In the genomic region with DNA sequence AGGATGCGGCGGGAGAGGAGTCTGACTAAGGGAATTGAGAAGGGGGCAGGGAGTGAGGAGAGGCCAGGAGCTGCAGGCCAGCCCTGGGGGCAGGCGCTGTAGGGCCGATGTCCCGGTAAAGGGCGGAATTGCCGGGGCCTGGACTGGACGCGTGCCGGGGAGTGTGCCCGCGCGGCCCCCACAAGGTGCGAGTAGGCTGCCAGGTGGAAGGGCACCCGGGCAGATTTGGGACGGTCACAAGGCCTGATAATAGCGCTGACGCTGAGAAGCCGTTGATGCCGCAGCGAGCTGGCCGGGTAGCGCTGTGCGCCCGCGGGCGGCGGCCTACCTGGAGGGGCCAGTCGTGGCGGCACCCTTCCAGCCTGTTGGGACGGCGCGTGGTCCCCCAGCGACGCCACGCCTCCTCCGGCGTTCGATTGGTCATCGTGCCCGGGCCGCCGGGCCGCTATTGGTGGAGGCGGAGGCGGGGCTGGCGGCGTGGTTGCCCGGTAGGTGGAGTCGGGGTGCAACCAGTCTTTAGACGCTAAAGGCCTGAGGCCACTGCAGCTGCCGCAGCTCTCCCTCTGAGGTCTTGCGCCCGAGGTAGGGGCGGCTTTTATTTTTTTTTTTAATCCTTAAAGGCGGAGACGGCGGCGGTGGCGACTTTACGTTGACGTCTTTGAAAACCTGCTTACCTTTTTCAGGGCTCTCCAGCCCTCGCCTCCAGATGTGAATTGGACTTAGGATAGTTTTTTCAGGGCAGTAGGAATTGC, we compare ENCODE assay signal across 1 cellular context.
A peak's percentile ranks its signal among the peaks of the same experiment; 100 is the strongest.
TF ChIP-seq lines count a peak whose summit lies in the region.

No MANE protein-coding gene starts in this region.

TF ChIP-seq in HEK293, 187 proteins besides CTCF, POLR2A, EP300 and RAD21 (continued from another document):
- TF ChIP-seq, protein P1, sequence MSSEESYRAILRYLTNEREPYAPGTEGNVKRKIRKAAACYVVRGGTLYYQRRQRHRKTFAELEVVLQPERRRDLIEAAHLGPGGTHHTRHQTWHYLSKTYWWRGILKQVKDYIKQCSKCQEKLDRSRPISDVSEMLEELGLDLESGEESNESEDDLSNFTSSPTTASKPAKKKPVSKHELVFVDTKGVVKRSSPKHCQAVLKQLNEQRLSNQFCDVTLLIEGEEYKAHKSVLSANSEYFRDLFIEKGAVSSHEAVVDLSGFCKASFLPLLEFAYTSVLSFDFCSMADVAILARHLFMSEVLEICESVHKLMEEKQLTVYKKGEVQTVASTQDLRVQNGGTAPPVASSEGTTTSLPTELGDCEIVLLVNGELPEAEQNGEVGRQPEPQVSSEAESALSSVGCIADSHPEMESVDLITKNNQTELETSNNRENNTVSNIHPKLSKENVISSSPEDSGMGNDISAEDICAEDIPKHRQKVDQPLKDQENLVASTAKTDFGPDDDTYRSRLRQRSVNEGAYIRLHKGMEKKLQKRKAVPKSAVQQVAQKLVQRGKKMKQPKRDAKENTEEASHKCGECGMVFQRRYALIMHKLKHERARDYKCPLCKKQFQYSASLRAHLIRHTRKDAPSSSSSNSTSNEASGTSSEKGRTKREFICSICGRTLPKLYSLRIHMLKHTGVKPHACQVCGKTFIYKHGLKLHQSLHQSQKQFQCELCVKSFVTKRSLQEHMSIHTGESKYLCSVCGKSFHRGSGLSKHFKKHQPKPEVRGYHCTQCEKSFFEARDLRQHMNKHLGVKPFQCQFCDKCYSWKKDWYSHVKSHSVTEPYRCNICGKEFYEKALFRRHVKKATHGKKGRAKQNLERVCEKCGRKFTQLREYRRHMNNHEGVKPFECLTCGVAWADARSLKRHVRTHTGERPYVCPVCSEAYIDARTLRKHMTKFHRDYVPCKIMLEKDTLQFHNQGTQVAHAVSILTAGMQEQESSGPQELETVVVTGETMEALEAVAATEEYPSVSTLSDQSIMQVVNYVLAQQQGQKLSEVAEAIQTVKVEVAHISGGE (tag by site-specific recombination; conservative IDR thresholded peaks at IDR 0.05; ENCODE audit: low read depth): 0 out of 2 replicates have a peak, but pooled peaks have one; percentile 18
- no peak for TF ChIP-seq ZNF624 (tag by site-specific recombination; IDR thresholded peaks at IDR 0.05)
- peak; percentile 52 for TF ChIP-seq ZNF341 (tag by site-specific recombination; IDR thresholded peaks at IDR 0.05; ENCODE audit: low read depth)
- TF ChIP-seq, protein P2, sequence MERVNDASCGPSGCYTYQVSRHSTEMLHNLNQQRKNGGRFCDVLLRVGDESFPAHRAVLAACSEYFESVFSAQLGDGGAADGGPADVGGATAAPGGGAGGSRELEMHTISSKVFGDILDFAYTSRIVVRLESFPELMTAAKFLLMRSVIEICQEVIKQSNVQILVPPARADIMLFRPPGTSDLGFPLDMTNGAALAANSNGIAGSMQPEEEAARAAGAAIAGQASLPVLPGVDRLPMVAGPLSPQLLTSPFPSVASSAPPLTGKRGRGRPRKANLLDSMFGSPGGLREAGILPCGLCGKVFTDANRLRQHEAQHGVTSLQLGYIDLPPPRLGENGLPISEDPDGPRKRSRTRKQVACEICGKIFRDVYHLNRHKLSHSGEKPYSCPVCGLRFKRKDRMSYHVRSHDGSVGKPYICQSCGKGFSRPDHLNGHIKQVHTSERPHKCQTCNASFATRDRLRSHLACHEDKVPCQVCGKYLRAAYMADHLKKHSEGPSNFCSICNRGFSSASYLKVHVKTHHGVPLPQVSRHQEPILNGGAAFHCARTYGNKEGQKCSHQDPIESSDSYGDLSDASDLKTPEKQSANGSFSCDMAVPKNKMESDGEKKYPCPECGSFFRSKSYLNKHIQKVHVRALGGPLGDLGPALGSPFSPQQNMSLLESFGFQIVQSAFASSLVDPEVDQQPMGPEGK (tag by site-specific recombination; IDR thresholded peaks at IDR 0.05): peak; percentile 95
- TF ChIP-seq, protein P3, sequence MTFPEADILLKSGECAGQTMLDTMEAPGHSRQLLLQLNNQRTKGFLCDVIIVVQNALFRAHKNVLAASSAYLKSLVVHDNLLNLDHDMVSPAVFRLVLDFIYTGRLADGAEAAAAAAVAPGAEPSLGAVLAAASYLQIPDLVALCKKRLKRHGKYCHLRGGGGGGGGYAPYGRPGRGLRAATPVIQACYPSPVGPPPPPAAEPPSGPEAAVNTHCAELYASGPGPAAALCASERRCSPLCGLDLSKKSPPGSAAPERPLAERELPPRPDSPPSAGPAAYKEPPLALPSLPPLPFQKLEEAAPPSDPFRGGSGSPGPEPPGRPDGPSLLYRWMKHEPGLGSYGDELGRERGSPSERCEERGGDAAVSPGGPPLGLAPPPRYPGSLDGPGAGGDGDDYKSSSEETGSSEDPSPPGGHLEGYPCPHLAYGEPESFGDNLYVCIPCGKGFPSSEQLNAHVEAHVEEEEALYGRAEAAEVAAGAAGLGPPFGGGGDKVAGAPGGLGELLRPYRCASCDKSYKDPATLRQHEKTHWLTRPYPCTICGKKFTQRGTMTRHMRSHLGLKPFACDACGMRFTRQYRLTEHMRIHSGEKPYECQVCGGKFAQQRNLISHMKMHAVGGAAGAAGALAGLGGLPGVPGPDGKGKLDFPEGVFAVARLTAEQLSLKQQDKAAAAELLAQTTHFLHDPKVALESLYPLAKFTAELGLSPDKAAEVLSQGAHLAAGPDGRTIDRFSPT (tag by site-specific recombination; IDR thresholded peaks at IDR 0.05): peak; percentile 91
- TF ChIP-seq, protein P4, sequence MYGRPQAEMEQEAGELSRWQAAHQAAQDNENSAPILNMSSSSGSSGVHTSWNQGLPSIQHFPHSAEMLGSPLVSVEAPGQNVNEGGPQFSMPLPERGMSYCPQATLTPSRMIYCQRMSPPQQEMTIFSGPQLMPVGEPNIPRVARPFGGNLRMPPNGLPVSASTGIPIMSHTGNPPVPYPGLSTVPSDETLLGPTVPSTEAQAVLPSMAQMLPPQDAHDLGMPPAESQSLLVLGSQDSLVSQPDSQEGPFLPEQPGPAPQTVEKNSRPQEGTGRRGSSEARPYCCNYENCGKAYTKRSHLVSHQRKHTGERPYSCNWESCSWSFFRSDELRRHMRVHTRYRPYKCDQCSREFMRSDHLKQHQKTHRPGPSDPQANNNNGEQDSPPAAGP (tag by site-specific recombination; IDR thresholded peaks at IDR 0.05): 0 out of 2 replicates have a peak, but pooled peaks have one; percentile 6
- TF ChIP-seq, protein P5, sequence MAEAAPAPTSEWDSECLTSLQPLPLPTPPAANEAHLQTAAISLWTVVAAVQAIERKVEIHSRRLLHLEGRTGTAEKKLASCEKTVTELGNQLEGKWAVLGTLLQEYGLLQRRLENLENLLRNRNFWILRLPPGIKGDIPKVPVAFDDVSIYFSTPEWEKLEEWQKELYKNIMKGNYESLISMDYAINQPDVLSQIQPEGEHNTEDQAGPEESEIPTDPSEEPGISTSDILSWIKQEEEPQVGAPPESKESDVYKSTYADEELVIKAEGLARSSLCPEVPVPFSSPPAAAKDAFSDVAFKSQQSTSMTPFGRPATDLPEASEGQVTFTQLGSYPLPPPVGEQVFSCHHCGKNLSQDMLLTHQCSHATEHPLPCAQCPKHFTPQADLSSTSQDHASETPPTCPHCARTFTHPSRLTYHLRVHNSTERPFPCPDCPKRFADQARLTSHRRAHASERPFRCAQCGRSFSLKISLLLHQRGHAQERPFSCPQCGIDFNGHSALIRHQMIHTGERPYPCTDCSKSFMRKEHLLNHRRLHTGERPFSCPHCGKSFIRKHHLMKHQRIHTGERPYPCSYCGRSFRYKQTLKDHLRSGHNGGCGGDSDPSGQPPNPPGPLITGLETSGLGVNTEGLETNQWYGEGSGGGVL (tag by site-specific recombination; IDR thresholded peaks at IDR 0.05): peak; percentile 25; the same call in 1 of the 2 replicates
- TF ChIP-seq, protein P6, sequence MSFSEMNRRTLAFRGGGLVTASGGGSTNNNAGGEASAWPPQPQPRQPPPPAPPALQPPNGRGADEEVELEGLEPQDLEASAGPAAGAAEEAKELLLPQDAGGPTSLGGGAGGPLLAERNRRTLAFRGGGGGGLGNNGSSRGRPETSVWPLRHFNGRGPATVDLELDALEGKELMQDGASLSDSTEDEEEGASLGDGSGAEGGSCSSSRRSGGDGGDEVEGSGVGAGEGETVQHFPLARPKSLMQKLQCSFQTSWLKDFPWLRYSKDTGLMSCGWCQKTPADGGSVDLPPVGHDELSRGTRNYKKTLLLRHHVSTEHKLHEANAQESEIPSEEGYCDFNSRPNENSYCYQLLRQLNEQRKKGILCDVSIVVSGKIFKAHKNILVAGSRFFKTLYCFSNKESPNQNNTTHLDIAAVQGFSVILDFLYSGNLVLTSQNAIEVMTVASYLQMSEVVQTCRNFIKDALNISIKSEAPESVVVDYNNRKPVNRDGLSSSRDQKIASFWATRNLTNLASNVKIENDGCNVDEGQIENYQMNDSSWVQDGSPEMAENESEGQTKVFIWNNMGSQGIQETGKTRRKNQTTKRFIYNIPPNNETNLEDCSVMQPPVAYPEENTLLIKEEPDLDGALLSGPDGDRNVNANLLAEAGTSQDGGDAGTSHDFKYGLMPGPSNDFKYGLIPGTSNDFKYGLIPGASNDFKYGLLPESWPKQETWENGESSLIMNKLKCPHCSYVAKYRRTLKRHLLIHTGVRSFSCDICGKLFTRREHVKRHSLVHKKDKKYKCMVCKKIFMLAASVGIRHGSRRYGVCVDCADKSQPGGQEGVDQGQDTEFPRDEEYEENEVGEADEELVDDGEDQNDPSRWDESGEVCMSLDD (tag by site-specific recombination; IDR thresholded peaks at IDR 0.05): peak; percentile 85
- 0 out of 2 replicates have a peak, but pooled peaks have one; percentile 29 for TF ChIP-seq ZNF121 (tag by site-specific recombination; IDR thresholded peaks at IDR 0.05)
- no peak for TF ChIP-seq ZNF266 (tag by site-specific recombination; IDR thresholded peaks at IDR 0.05; ENCODE audit: low read depth)
- TF ChIP-seq ZNF837 (tag by site-specific recombination; IDR thresholded peaks at IDR 0.05): no peak
- TF ChIP-seq, protein P7, sequence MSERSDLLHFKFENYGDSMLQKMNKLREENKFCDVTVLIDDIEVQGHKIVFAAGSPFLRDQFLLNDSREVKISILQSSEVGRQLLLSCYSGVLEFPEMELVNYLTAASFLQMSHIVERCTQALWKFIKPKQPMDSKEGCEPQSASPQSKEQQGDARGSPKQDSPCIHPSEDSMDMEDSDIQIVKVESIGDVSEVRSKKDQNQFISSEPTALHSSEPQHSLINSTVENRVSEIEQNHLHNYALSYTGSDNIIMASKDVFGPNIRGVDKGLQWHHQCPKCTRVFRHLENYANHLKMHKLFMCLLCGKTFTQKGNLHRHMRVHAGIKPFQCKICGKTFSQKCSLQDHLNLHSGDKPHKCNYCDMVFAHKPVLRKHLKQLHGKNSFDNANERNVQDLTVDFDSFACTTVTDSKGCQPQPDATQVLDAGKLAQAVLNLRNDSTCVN (tag by site-specific recombination; optimal IDR thresholded peaks at IDR 0.05): peak; percentile 79
- TF ChIP-seq FEZF1 (tag by site-specific recombination; IDR thresholded peaks at IDR 0.05): no peak
- TF ChIP-seq ZNF404 (tag by site-specific recombination; IDR thresholded peaks at IDR 0.05): no peak
- TF ChIP-seq ZNF561 (tag by site-specific recombination; IDR thresholded peaks at IDR 0.05; ENCODE audit: borderline replicate concordance): peak; percentile 31; the same call in 1 of the 2 replicates
- TF ChIP-seq ZBTB20 (tag by site-specific recombination; IDR thresholded peaks at IDR 0.05): peak; percentile 53
- 0 out of 2 replicates have a peak, but pooled peaks have one; percentile 25 for TF ChIP-seq BCL11B (tag by site-specific recombination; IDR thresholded peaks at IDR 0.05; ENCODE audit: low read depth)
- peak; percentile 97 for TF ChIP-seq ZBTB8A (tag by site-specific recombination; IDR thresholded peaks at IDR 0.05)
- TF ChIP-seq ZEB2 (tag by site-specific recombination; IDR thresholded peaks at IDR 0.05): peak; percentile 59
- peak; percentile 88 for TF ChIP-seq SCRT2 (tag by site-specific recombination; IDR thresholded peaks at IDR 0.05)
- TF ChIP-seq ZNF423 (tag by site-specific recombination; IDR thresholded peaks at IDR 0.05): 0 out of 2 replicates have a peak, but pooled peaks have one; percentile 63
- TF ChIP-seq ZSCAN30 (tag by site-specific recombination; IDR thresholded peaks at IDR 0.05): no peak
- TF ChIP-seq REPIN1 (tag by site-specific recombination; IDR thresholded peaks at IDR 0.05; ENCODE audit: low read depth): no peak
- TF ChIP-seq ZNF335 (tag by site-specific recombination; conservative IDR thresholded peaks at IDR 0.05): peak; percentile 80
- peak; percentile 67 for TF ChIP-seq SP3 (tag by site-specific recombination; IDR thresholded peaks at IDR 0.05)
- 0 out of 2 replicates have a peak, but pooled peaks have one; percentile 21 for TF ChIP-seq BCL11A (tag by site-specific recombination; IDR thresholded peaks at IDR 0.05; ENCODE audit: low read depth)
- TF ChIP-seq, protein P8, sequence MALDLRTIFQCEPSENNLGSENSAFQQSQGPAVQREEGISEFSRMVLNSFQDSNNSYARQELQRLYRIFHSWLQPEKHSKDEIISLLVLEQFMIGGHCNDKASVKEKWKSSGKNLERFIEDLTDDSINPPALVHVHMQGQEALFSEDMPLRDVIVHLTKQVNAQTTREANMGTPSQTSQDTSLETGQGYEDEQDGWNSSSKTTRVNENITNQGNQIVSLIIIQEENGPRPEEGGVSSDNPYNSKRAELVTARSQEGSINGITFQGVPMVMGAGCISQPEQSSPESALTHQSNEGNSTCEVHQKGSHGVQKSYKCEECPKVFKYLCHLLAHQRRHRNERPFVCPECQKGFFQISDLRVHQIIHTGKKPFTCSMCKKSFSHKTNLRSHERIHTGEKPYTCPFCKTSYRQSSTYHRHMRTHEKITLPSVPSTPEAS (tag by site-specific recombination; IDR thresholded peaks at IDR 0.05): 0 out of 2 replicates have a peak, but pooled peaks have one; percentile 9
- peak; percentile 81; the same call in 1 of the 2 replicates for TF ChIP-seq MYNN (tag by site-specific recombination; IDR thresholded peaks at IDR 0.05; ENCODE audit: borderline replicate concordance)
- peak; percentile 75 for TF ChIP-seq ZBTB48 (tag by site-specific recombination; IDR thresholded peaks at IDR 0.05)
- TF ChIP-seq KLF16 (tag by site-specific recombination; IDR thresholded peaks at IDR 0.05): 0 out of 2 replicates have a peak, but pooled peaks have one; percentile 39
